Comparison of ENCODE assay signal across 8 cellular contexts in the genomic region with DNA sequence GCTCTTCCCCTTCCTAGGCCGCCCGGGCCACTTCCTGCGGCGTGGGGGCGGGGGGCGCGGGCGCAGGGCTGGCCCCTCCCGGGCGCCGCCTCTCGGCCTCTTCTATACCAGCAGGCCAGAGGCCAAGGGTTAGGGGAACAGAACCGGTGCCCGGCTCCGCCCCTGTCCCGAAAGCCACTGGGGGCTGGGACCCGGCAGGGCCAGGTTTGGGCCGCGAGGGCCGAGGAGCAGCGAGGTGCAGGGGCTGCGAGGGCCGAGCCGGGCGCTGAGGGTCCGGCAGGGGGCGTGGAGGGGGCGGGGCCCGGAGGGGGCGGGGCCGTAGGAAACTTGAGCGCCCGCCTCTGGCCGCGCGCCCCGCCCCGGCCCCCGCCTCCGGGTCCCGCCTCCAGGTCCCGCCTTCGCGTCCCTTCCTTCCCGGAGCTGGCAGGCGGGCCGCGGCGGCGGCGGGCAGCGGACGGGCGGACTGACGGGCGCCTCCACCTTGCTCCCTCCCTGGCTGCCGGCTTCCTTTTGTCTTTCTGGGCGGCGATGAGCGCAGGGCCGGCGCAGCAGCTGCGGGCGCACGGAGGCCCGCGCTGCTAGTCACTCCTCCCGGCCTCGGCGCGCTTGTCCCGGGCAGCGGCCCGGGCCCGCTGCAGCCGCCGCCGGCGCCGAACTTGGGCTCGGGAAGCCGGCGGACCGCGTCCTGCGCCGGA. TPM values are rescaled to one million over a fixed set of nuclear protein-coding genes. Genes with fewer than 3 reads are reported as not detected.
DNase-seq lines count a peak whose midpoint lies in the region; ATAC-seq and TF ChIP-seq lines count a peak whose summit lies in the region.

TSS of gene HPCAL1 (plus strand) at position 426 of the 695 bp plus-strand sequence. CDS start 116,854 bp downstream, outside the sequence.

- H3K27ac Mint-ChIP-seq in GM23338 = no peak within 1 kb of the TSS
- H3K27ac Mint-ChIP-seq in activated naive CD4-positive, alpha-beta T cell treated with anti-CD3 and anti-CD28 coated beads, Interleukin-2, amount 50 U/mL, for 24 hours = peak within 1 kb of the TSS; percentile 86

- H3K27me3 ChIP-seq in GM23338 (ENCODE audit: insufficient read depth) (peaks cover 39% of the 10 kb centered on the region), SK-N-SH (ENCODE audit: insufficient read depth) (no peaks in the 10 kb centered on the region), osteoblast (ENCODE audit: insufficient read depth, low read length) (no peaks in the 10 kb centered on the region), thoracic aorta (replicated peaks; ENCODE audit: insufficient read depth) (no peaks in the 10 kb centered on the region)

- H3F3A ChIP-seq in GM23338 (replicated peaks; ENCODE audit: low read depth) = no peaks in the 10 kb centered on the region
- peaks cover 17% of the 10 kb centered on the region for H3F3A ChIP-seq in SK-N-SH (replicated peaks; ENCODE audit: insufficient read depth)

- CTCF ChIA-PET in SK-N-SH (lab: Yijun Ruan, JAX) = interaction anchor here (0.9 to 11.6 kb wide), 33 partner anchors 10 to 230 kb away, joined by 3 to 167 read pairs (median 6); partner anchors contain the start of gene RRM2

- TF ChIP-seq EP300 in SK-N-SH (IDR thresholded peaks at IDR 0.05; ENCODE audit: borderline replicate concordance in 1 of 2, low read depth in 1 of 2, low read length in 1 of 2) = no peak

- peak within 1 kb of the TSS; percentile 66 for H3K9ac ChIP-seq in SK-N-SH

- POLR2A ChIA-PET in SK-N-SH (lab: Yijun Ruan, JAX) = interaction anchor here (1.2 to 1.9 kb wide), 4 partner anchors 16 to 174 kb away, joined by 3 to 10 read pairs (median 5); no protein-coding TSS in a partner anchor

- DNase-seq in GF-D8 (lab: John Stamatoyannopoulos, UW) (peak; percentile 79), GM23338 (ENCODE audit: low spot score) (peak; percentile 96), SK-N-SH (peak; percentile 100), glomerular visceral epithelial cell (ENCODE audit: extremely low spot score) (peak; percentile 88), osteoblast (ENCODE audit: insufficient read length, low spot score, missing footprints) (peak; percentile 99), thoracic aorta (ENCODE audit: low spot score) (no peak)

- H3K4me3 ChIP-seq in GM23338 (peak within 1 kb of the TSS; percentile 72), SK-N-SH (ENCODE audit: low read depth in 2 of 2, low read length in 1 of 2) (peak within 1 kb of the TSS; percentile 64 to 80), osteoblast (ENCODE audit: insufficient read depth, low read length) (peak within 1 kb of the TSS; percentile 92), thoracic aorta (peak within 1 kb of the TSS; percentile 86)

- peak; percentile 90 for ATAC-seq in GM23338
- ATAC-seq in thoracic aorta (ENCODE audit: insufficient number of reproducible peaks, low FRiP score, low read depth) = peak; percentile 70

- no peaks in the 10 kb centered on the region for H3K9me2 ChIP-seq in GM23338 (ENCODE audit: insufficient read depth)
- no peaks in the 10 kb centered on the region for H3K9me2 ChIP-seq in SK-N-SH

- H2AFZ ChIP-seq in GM23338 = peak within 1 kb of the TSS; percentile 88
- H2AFZ ChIP-seq in SK-N-SH (ENCODE audit: low read depth) = peak within 1 kb of the TSS; percentile 50
- H2AFZ ChIP-seq in osteoblast (ENCODE audit: low read length) = peak within 1 kb of the TSS; percentile 73

- H3K4me1 ChIP-seq in GM23338 (ENCODE audit: insufficient read depth) (peaks cover 11% of the 10 kb centered on the region; the same call in 1 of the 2 replicates), SK-N-SH (ENCODE audit: control insufficient read depth in 1 of 2, insufficient read depth in 2 of 2, low read depth in 1 of 2, low read length in 1 of 2) (peaks cover 11 to 59% of the 10 kb centered on the region in 2 experiments), osteoblast (ENCODE audit: insufficient read depth, low read length) (peaks cover 33% of the 10 kb centered on the region), thoracic aorta (ENCODE audit: control insufficient read depth in 1 of 2, low read depth in 2 of 2) (peaks cover 6 to 31% of the 10 kb centered on the region in 2 donors)

- H3K36me3 ChIP-seq in GM23338 (ENCODE audit: insufficient read depth) (no peaks in the 10 kb centered on the region), SK-N-SH (replicated peaks in 1 of 2; ENCODE audit: control insufficient read depth in 1 of 2, insufficient read depth in 2 of 2, low read length in 1 of 2) (no peaks in the 10 kb centered on the region), osteoblast (ENCODE audit: insufficient read depth, low read length) (no peaks in the 10 kb centered on the region), thoracic aorta (no peaks in the 10 kb centered on the region)

- peak within 1 kb of the TSS; percentile 94 for H3K4me2 ChIP-seq in GM23338
- H3K4me2 ChIP-seq in SK-N-SH = peak within 1 kb of the TSS; percentile 98
- H3K4me2 ChIP-seq in osteoblast (ENCODE audit: insufficient read depth, low read length) = peak within 1 kb of the TSS; percentile 91

- H4K20me1 ChIP-seq in GM23338 (replicated peaks; ENCODE audit: insufficient read depth) (peaks cover 15% of the 10 kb centered on the region), SK-N-SH (ENCODE audit: insufficient read depth) (peaks cover 25% of the 10 kb centered on the region), osteoblast (ENCODE audit: insufficient read depth, low read length) (peaks cover 20% of the 10 kb centered on the region)

- H3K27ac ChIP-seq in GM23338 (ENCODE audit: low read depth) (peak within 1 kb of the TSS; percentile 78; the same call in 1 of the 2 replicates), SK-N-SH (ENCODE audit: low read depth in 2 of 2, low read length in 1 of 2) (peak within 1 kb of the TSS; percentile 15 to 85; a peak in 3 of 4 replicates), osteoblast (ENCODE audit: low read depth, low read length) (peak within 1 kb of the TSS; percentile 70), thoracic aorta (peak within 1 kb of the TSS; percentile 53 to 59)

- H3K9me3 Mint-ChIP-seq in GM23338 = no peaks in the 10 kb centered on the region; the same call in 2 of the 3 replicates
- no peaks in the 10 kb centered on the region for H3K9me3 Mint-ChIP-seq in activated naive CD4-positive, alpha-beta T cell treated with anti-CD3 and anti-CD28 coated beads, Interleukin-2, amount 50 U/mL, for 24 hours

- peak; percentile 34; the same call in 1 of the 2 replicates for TF ChIP-seq RAD21 in SK-N-SH (IDR thresholded peaks at IDR 0.05; ENCODE audit: low read length)

- TF ChIP-seq CTCF in GM23338 (conservative IDR thresholded peaks at IDR 0.05; ENCODE audit: low read depth in 2 of 2) = peak; percentile 27 to 58
- TF ChIP-seq CTCF in LNCAP (IDR thresholded peaks at IDR 0.05) = peak; percentile 42
- TF ChIP-seq CTCF in SK-N-SH (IDR thresholded peaks at IDR 0.05) = peak; percentile 63
- TF ChIP-seq CTCF in osteoblast (IDR thresholded peaks at IDR 0.05; ENCODE audit: extremely low read depth, low read depth, low read length) = peak; percentile 25
- TF ChIP-seq CTCF in thoracic aorta (IDR thresholded peaks at IDR 0.05) = peak; percentile 61

- H3K9me3 ChIP-seq in SK-N-SH (no peaks in the 10 kb centered on the region), osteoblast (ENCODE audit: low read depth, low read length) (no peaks in the 10 kb centered on the region), thoracic aorta (no peaks in the 10 kb centered on the region)

- 1% methylated on average over 28 of the region's 87 CpGs for whole genome bisulfite sequencing in SK-N-SH (ENCODE audit: low lambda C conversion rate)

- peaks cover 27% of the 10 kb centered on the region for H3K4me1 Mint-ChIP-seq in GM23338
- H3K4me1 Mint-ChIP-seq in activated naive CD4-positive, alpha-beta T cell treated with anti-CD3 and anti-CD28 coated beads, Interleukin-2, amount 50 U/mL, for 24 hours = peaks cover 81% of the 10 kb centered on the region

- no peaks in the 10 kb centered on the region for H3K36me3 Mint-ChIP-seq in GM23338 (ENCODE audit: low read depth)
- no peaks in the 10 kb centered on the region for H3K36me3 Mint-ChIP-seq in activated naive CD4-positive, alpha-beta T cell treated with anti-CD3 and anti-CD28 coated beads, Interleukin-2, amount 50 U/mL, for 24 hours

- peak within 1 kb of the TSS; percentile 87 for H3K4me3 Mint-ChIP-seq in GM23338
- peak within 1 kb of the TSS; percentile 97 for H3K4me3 Mint-ChIP-seq in activated naive CD4-positive, alpha-beta T cell treated with anti-CD3 and anti-CD28 coated beads, Interleukin-2, amount 50 U/mL, for 24 hours

- H3K27me3 Mint-ChIP-seq in GM23338 (ENCODE audit: insufficient read depth, low read depth, poor library complexity) = peaks cover 34% of the 10 kb centered on the region
- no peaks in the 10 kb centered on the region for H3K27me3 Mint-ChIP-seq in activated naive CD4-positive, alpha-beta T cell treated with anti-CD3 and anti-CD28 coated beads, Interleukin-2, amount 50 U/mL, for 24 hours

- H3K79me2 ChIP-seq in GM23338 (replicated peaks; ENCODE audit: insufficient read depth) (no peaks in the 10 kb centered on the region; the same call in 1 of the 2 replicates), SK-N-SH (ENCODE audit: insufficient read depth) (peaks cover 35% of the 10 kb centered on the region), osteoblast (ENCODE audit: insufficient read depth, low read length) (peaks cover 48% of the 10 kb centered on the region)

TF ChIP-seq in GM23338, 12 proteins besides CTCF, POLR2A, EP300 and RAD21:
- TF ChIP-seq POLR2AphosphoS5 (IDR thresholded peaks at IDR 0.05; ENCODE audit: low read depth) (peak; percentile 66), JUNB (IDR thresholded peaks at IDR 0.05; ENCODE audit: unreplicated experiment) (no peak)
TF ChIP-seq in GM23338: peak in this region for 1.

TF ChIP-seq in SK-N-SH, 30 proteins besides CTCF, POLR2A, EP300 and RAD21 (continues in another document):
- TF ChIP-seq NRF1 (IDR thresholded peaks at IDR 0.05; ENCODE audit: low read depth, low read length) (no peak), CHD2 (IDR thresholded peaks at IDR 0.05; ENCODE audit: low read length, partially characterized antibody) (peak; percentile 57), SMC3 (IDR thresholded peaks at IDR 0.05; ENCODE audit: low read depth, low read length) (peak; percentile 29)
- TF ChIP-seq, protein P1, sequence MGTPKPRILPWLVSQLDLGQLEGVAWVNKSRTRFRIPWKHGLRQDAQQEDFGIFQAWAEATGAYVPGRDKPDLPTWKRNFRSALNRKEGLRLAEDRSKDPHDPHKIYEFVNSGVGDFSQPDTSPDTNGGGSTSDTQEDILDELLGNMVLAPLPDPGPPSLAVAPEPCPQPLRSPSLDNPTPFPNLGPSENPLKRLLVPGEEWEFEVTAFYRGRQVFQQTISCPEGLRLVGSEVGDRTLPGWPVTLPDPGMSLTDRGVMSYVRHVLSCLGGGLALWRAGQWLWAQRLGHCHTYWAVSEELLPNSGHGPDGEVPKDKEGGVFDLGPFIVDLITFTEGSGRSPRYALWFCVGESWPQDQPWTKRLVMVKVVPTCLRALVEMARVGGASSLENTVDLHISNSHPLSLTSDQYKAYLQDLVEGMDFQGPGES (IDR thresholded peaks at IDR 0.05; ENCODE audit: low read depth, low read length) = no peak

RNA-seq across cellular contexts. Expression of gene HPCAL1, which starts in this region (rescaled TPM):
- total RNA-seq in GM23338 (2014; rRNA removed; shearing (Covaris generic)) = 14.8 and 25.4 TPM in 2 replicates
- 8.3 and 9.7 TPM in 2 replicates for polyA plus RNA-seq in GM23338 (2016; fragmentation: Nextera tagmentation; extraction: Ambion mirVana)
- polyA plus RNA-seq in SK-N-SH (2012; rRNA removed) = 34.6 and 77.0 TPM in 2 replicates
- polyA plus RNA-seq in SK-N-SH (2012; cell fraction: cytosol; rRNA removed) = 42.6 and 64.9 TPM in 2 replicates
- polyA plus RNA-seq in SK-N-SH (2012; cell fraction: nucleus; rRNA removed) = 45.4 and 53.6 TPM in 2 replicates
- total RNA-seq in osteoblast = 47.1 and 57.2 TPM in 2 replicates
- 10 to 100 TPM; 34.6 to 50.2 TPM for total RNA-seq in thoracic aorta
